In genomic region chr1:236603896-236604217, GRCh38 we compare ENCODE assay signal across 8 cellular contexts. TPM values are rescaled to one million over a fixed set of nuclear protein-coding genes. Genes with fewer than 3 reads are reported as not detected.
A peak's percentile ranks its signal among the peaks of the same experiment; 100 is the strongest.
DNase-seq lines count a peak whose midpoint lies in the region; ATAC-seq and TF ChIP-seq lines count a peak whose summit lies in the region.

No MANE protein-coding gene starts in this region.

- H3K4me1 Mint-ChIP-seq in stimulated activated naive CD8-positive, alpha-beta T cell treated with anti-CD3 and anti-CD28 coated beads, Interleukin-15, amount 100 ng/mL, for 72 hours: peaks cover 34% of the 10 kb centered on the region

- no peaks in the 10 kb centered on the region for H3K9me3 Mint-ChIP-seq in activated naive CD4-positive, alpha-beta T cell treated with anti-CD3 and anti-CD28 coated beads, Interleukin-2, amount 50 U/mL, for 72 hours
- no peaks in the 10 kb centered on the region for H3K9me3 Mint-ChIP-seq in stimulated activated naive CD8-positive, alpha-beta T cell treated with anti-CD3 and anti-CD28 coated beads, Interleukin-15, amount 100 ng/mL, for 72 hours

- H3K36me3 ChIP-seq in heart right ventricle (peaks cover 0 to 41% (median 7%) of the 10 kb centered on the region in 9 donors), iPS-20b (ENCODE audit: insufficient read depth, low read depth, low read length) (peaks cover 38% of the 10 kb centered on the region)

- H3K27me3 Mint-ChIP-seq in stimulated activated naive CD8-positive, alpha-beta T cell treated with anti-CD3 and anti-CD28 coated beads, Interleukin-15, amount 100 ng/mL, for 72 hours: peaks cover 5% of the 10 kb centered on the region

- peaks cover 0 to 14% (median 6%) of the 10 kb centered on the region in 7 donors for H3K27me3 ChIP-seq in heart right ventricle
- no peaks in the 10 kb centered on the region for H3K27me3 ChIP-seq in iPS-20b (ENCODE audit: insufficient read depth, low read length)

- no peaks in the 10 kb centered on the region for H3K9me3 ChIP-seq in heart right ventricle
- no peaks in the 10 kb centered on the region for H3K9me3 ChIP-seq in iPS-20b (ENCODE audit: insufficient read depth, low read depth, low read length)

- H3K9ac ChIP-seq in iPS-20b (ENCODE audit: low read depth, low read length): peak overlapping the region; percentile 91

- H3K4me3 ChIP-seq in heart right ventricle (peak overlapping the region; percentile 55 to 88 (median 78)), iPS-20b (ENCODE audit: low read length) (peak overlapping the region; percentile 94)

- H3K27ac ChIP-seq in heart right ventricle: peak overlapping the region in 9 of 10 donors; percentile 51 to 89 (median 84)
- H3K27ac ChIP-seq in iPS-20b (ENCODE audit: low read length): peak overlapping the region; percentile 6

- peaks cover 15 to 18% of the 10 kb centered on the region in 2 donors for H3K36me3 Mint-ChIP-seq in activated naive CD4-positive, alpha-beta T cell treated with anti-CD3 and anti-CD28 coated beads, Interleukin-2, amount 50 U/mL, for 72 hours

- peak overlapping the region; percentile 96 for H3K27ac Mint-ChIP-seq in activated naive CD4-positive, alpha-beta T cell treated with anti-CD3 and anti-CD28 coated beads, Interleukin-2, amount 50 U/mL, for 72 hours
- H3K27ac Mint-ChIP-seq in stimulated activated naive CD8-positive, alpha-beta T cell treated with anti-CD3 and anti-CD28 coated beads, Interleukin-15, amount 100 ng/mL, for 72 hours: peak overlapping the region; percentile 81 to 89

- intact Hi-C loops in heart right ventricle (cut with DNase I) (loop anchor here in 5 of 10 donors (10.0 kb wide), 2 partner anchors 191 to 261 kb away; partner anchors contain the start of gene MTR (in 5 of the 5)), left cardiac atrium (cut with DNase I) (no loop called here)

- WGBS in heart right ventricle, 2 donors: 0 to 2% methylated on average over 16 of the region's 16 CpGs

- ATAC-seq in heart right ventricle: no peak
- ATAC-seq in left cardiac atrium: no peak
- ATAC-seq in HG03442 (IDR thresholded peaks at IDR 0.05; ENCODE audit: unreplicated experiment): peak; percentile 1
- ATAC-seq in activated naive CD4-positive, alpha-beta T cell treated with anti-CD3 and anti-CD28 coated beads, Interleukin-2, amount 50 U/mL, for 72 hours: peak in 1 of 2 donors; percentile 9
- ATAC-seq in stimulated activated naive CD8-positive, alpha-beta T cell treated with anti-CD3 and anti-CD28 coated beads, Interleukin-15, amount 100 ng/mL, for 72 hours: peak; percentile 69
- no peak for ATAC-seq in GM21786 (IDR thresholded peaks at IDR 0.05; ENCODE audit: unreplicated experiment)

- peaks cover 0 to 23% (median 16%) of the 10 kb centered on the region in 9 donors for H3K4me1 ChIP-seq in heart right ventricle
- H3K4me1 ChIP-seq in iPS-20b (ENCODE audit: insufficient read depth, low read length): no peaks in the 10 kb centered on the region

- H3K4me3 Mint-ChIP-seq in stimulated activated naive CD8-positive, alpha-beta T cell treated with anti-CD3 and anti-CD28 coated beads, Interleukin-15, amount 100 ng/mL, for 72 hours: peak overlapping the region; percentile 77 to 95

- DNase-seq in heart right ventricle (no peak), left cardiac atrium (no peak), HT-29 (ENCODE audit: low spot score) (no peak)
- DNase-seq in activated naive CD4-positive, alpha-beta T cell treated with anti-CD3 and anti-CD28 coated beads, Interleukin-2, amount 50 U/mL, for 72 hours (ENCODE audit: low spot score in 2 of 2): no peak
- DNase-seq in stimulated activated naive CD8-positive, alpha-beta T cell treated with anti-CD3 and anti-CD28 coated beads, Interleukin-15, amount 100 ng/mL, for 72 hours: no peak

- TF ChIP-seq CTCF in heart right ventricle (IDR thresholded peaks at IDR 0.05): no peak

RNA-seq across cellular contexts. Expression of gene HEATR1, which starts 0.5 kb away (rescaled TPM):
- total RNA-seq in heart right ventricle: 10 to 100 TPM in 7 of 10 donors, 1 to 10 TPM in 3; 7.8 to 15.5 (median 10.8) TPM
- polyA plus RNA-seq in heart right ventricle: 1 to 10 TPM; 2.2 to 3.9 TPM
- 10 to 100 TPM; 13.0 to 17.1 TPM for total RNA-seq in left cardiac atrium
- total RNA-seq in activated naive CD4-positive, alpha-beta T cell treated with anti-CD3 and anti-CD28 coated beads, Interleukin-2, amount 50 U/mL, for 72 hours: 10 to 100 TPM; 49.4 to 74.0 TPM
- 13.7 and 19.4 TPM in 2 replicates for total RNA-seq in HT-29 (2014; rRNA removed; shearing (Covaris generic))

Comparison
In these comparisons a context has a peak if more than half of its experiments do, and no peak if none do; other contexts are left out.
1. ATAC-seq: peak in HG03442 (single experiment) and stimulated activated naive CD8-positive, alpha-beta T cell treated with anti-CD3 and anti-CD28 coated beads, Interleukin-15, amount 100 ng/mL, for 72 hours (single experiment); none in heart right ventricle (0 of 8), left cardiac atrium (0 of 2) and GM21786 (single experiment).